Comparison of ENCODE assay signal across 9 cellular contexts in the genomic region with DNA sequence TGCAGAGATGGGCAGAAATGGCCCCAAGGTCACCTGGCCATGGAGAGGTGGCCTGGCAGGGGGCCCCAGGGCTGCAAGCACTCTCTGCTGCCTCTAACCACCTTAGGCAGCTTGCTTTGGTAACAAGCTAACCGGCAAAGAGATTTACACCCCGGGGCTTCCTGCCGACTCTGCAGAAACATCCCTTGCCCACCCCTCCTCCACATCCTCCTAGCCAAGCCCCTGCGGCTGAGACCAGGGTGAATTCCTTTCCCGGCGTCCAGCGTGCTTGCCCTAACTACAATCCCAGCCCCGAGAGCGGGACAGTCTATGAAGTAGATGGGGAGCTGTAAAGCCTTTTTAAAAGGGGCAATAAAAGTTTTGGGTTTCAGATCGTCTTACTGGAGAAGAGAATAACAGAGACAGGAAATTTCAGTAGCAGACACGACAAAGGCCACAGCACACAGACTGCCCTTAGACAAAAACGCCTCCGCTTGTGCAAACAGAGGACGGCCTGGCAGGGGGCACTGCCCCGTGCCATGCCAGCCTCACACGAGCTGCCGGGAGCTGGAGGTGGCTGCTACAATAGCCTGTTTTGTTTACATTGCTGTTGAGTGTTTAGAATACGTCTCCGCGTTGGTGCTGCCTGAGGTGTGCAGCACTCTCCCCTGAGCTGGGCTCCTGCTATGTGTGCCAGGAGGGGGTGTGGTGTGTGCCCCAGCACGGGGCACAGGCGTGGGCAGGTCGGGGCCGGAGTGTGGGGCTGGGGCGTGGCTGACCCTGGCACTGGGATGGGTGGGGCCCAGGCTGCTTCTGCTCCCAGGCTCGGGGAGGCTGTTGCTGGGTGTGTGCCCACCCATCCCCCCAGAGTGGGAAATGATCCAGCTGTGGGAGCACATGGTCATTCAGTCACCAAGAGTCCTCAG. TPM values are rescaled to one million over a fixed set of nuclear protein-coding genes. Genes with fewer than 3 reads are reported as not detected.
DNase-seq lines count a peak whose midpoint lies in the region; ATAC-seq and TF ChIP-seq lines count a peak whose summit lies in the region.
"Had no signal": no experiment of that assay in that cellular context is flagged by ENCODE, and none has a peak within 500 bp of the region (broad histone marks: within the 10 kb centered on the region; RNA-seq: fewer than 3 reads in every experiment).

No MANE protein-coding gene starts in this region.

- 4% methylated on average over 20 of the region's 26 CpGs for WGBS in mammary epithelial cell (ENCODE audit: low coverage, missing lambda C conversion rate)

- H3K4me2 ChIP-seq in mammary epithelial cell (ENCODE audit: insufficient read depth, low read depth, low read length): peak overlapping the region; percentile 70

- peaks cover 3% of the 10 kb centered on the region for H3K9me3 ChIP-seq in mammary epithelial cell (replicated peaks; ENCODE audit: insufficient read depth, low read length)

- H3K27me3 Mint-ChIP-seq in natural killer cell (ENCODE audit: low read depth in 2 of 2): no peaks in the 10 kb centered on the region

- H3K4me3 Mint-ChIP-seq in natural killer cell: peak overlapping the region; percentile 46
- H3K4me3 Mint-ChIP-seq: dendritic cell treated with granulocyte-macrophage colony-stimulating factor and Interleukin-4, amounts not matched to agents 40 ng/mL and 50 ng/mL, for 4 days had no signal

- no peaks in the 10 kb centered on the region for H3K9me3 Mint-ChIP-seq in natural killer cell
- H3K9me3 Mint-ChIP-seq: dendritic cell treated with granulocyte-macrophage colony-stimulating factor and Interleukin-4, amounts not matched to agents 40 ng/mL and 50 ng/mL, for 4 days had no signal

- peaks cover 13% of the 10 kb centered on the region for H3K4me1 ChIP-seq in mammary epithelial cell (ENCODE audit: insufficient read depth, low read length)

- no peaks in the 10 kb centered on the region for H3K36me3 Mint-ChIP-seq in natural killer cell

- intact Hi-C loops in mammary epithelial cell (cut with micrococcal nuclease) (no loop called here), natural killer cell (cut with micrococcal nuclease) (no loop called here)

- H3K4me1 Mint-ChIP-seq in natural killer cell: peaks cover 8 to 10% of the 10 kb centered on the region in 2 donors

- no peak overlapping the region for H3K27ac ChIP-seq in mammary epithelial cell (ENCODE audit: insufficient read depth, low read depth, low read length)

- no peaks in the 10 kb centered on the region for H3K27me3 ChIP-seq in mammary epithelial cell (ENCODE audit: insufficient read depth, low read length)

- CTCF ChIA-PET in mammary epithelial cell (lab: Charles Lee; ENCODE audit: low non-redundant PET): interaction anchor here (0.6 kb wide), 1 partner anchor 22 kb away, joined by 10 read pairs; no protein-coding TSS in a partner anchor

- H3K27ac Mint-ChIP-seq in natural killer cell: peak overlapping the region in 1 of 2 donors; percentile 73
- H3K27ac Mint-ChIP-seq: dendritic cell treated with granulocyte-macrophage colony-stimulating factor and Interleukin-4, amounts not matched to agents 40 ng/mL and 50 ng/mL, for 4 days had no signal

- dilution Hi-C loops in mammary epithelial cell (cut with HindIII; ENCODE audit: low sequenced_read_pairs): no loop called here

- no peak overlapping the region for H3K9ac ChIP-seq in mammary epithelial cell (ENCODE audit: insufficient read depth, low read length)

- in situ Hi-C loops in mammary epithelial cell (cut with MboI; ENCODE audit: low sequenced_read_pairs in 2 of 2): no loop called here

- H3K79me2 ChIP-seq in mammary epithelial cell (ENCODE audit: insufficient read depth, low read length): no peaks in the 10 kb centered on the region

- H2AFZ ChIP-seq in mammary epithelial cell (ENCODE audit: low read depth, low read length): peak overlapping the region; percentile 77

- H4K20me1 ChIP-seq in mammary epithelial cell (ENCODE audit: insufficient read depth, low read length): no peaks in the 10 kb centered on the region

- no TSS peak for BruUV-seq in mammary epithelial cell (replicated peaks; lab: Mats Ljungman, UMichigan)

- TF ChIP-seq CTCF in mammary epithelial cell (conservative IDR thresholded peaks at IDR 0.05 in 1 of 2, IDR thresholded peaks at IDR 0.05 in 1 of 2; ENCODE audit: extremely low read depth in 1 of 2, insufficient read depth in 1 of 2, low read depth in 1 of 2, low read length in 2 of 2): no peak
- no peak for TF ChIP-seq CTCF in natural killer cell (IDR thresholded peaks at IDR 0.05)

- peak in 2 of 3 donors; percentile 30 to 68 for ATAC-seq in natural killer cell
- no peak for ATAC-seq in HG03196 (IDR thresholded peaks at IDR 0.05; ENCODE audit: unreplicated experiment)

- no peaks in the 10 kb centered on the region for H3K36me3 ChIP-seq in mammary epithelial cell (ENCODE audit: insufficient read depth, low read length)

- peak overlapping the region in 1 of 3 experiments; percentile 12 for H3K4me3 ChIP-seq in mammary epithelial cell (replicated peaks in 1 of 3; ENCODE audit: insufficient read depth in 1 of 3, low read depth in 2 of 3, low read length in 3 of 3)

- DNase-seq in GM03348 (ENCODE audit: low spot score): peak; percentile 39
- DNase-seq in NCI-H2107 (lab: John Stamatoyannopoulos, UW): peak; percentile 44
- DNase-seq in mammary epithelial cell: no peak
- no peak for DNase-seq in natural killer cell
- DNase-seq in germinal center (ENCODE audit: low spot score): no peak
- no peak for DNase-seq in occipital lobe (lab: John Stamatoyannopoulos, UW)
- DNase-seq in GM19238 (ENCODE audit: insufficient read length, low spot score): no peak

RNA-seq across cellular contexts. Expression of gene MYMK, which starts 15.3 kb away (rescaled TPM):
- total RNA-seq in mammary epithelial cell (not detected), natural killer cell (not detected), occipital lobe (not detected)
- not detected for polyA plus RNA-seq in mammary epithelial cell
- polyA minus RNA-seq in mammary epithelial cell: not detected

RNA-seq across cellular contexts. Expression of gene ADAMTSL2, which starts 25.1 kb away (rescaled TPM):
- total RNA-seq in mammary epithelial cell (under 1 TPM in 1 of 2 donors, not detected in 1; under 0.01 TPM), natural killer cell (not detected), occipital lobe (3.3 TPM)
- polyA plus RNA-seq in mammary epithelial cell: not detected
- polyA minus RNA-seq in mammary epithelial cell: not detected

RNA-seq across cellular contexts. Expression of gene SLC2A6, which starts 30.5 kb away (rescaled TPM):
- total RNA-seq in mammary epithelial cell (10 to 100 TPM; 24.7 to 31.3 TPM), natural killer cell (10 to 100 TPM in 2 of 3 donors, 1 to 10 TPM in 1; 5.0 to 20.1 (median 18.5) TPM), occipital lobe (17.2 TPM)
- 31.1 TPM for polyA plus RNA-seq in mammary epithelial cell
- 16.3 TPM for polyA minus RNA-seq in mammary epithelial cell

RNA-seq across cellular contexts. Expression of gene CACFD1, which starts 49.7 kb away (rescaled TPM):
- total RNA-seq in mammary epithelial cell (1 to 10 TPM; 4.4 to 6.8 TPM), natural killer cell (1 to 10 TPM; 4.5 to 8.3 (median 5.4) TPM), occipital lobe (19.0 TPM)
- polyA plus RNA-seq in mammary epithelial cell: 2.3 TPM
- polyA minus RNA-seq in mammary epithelial cell: 19.3 TPM

Comparison
In these comparisons a context has a peak if more than half of its experiments do, and no peak if none do; other contexts are left out.
1. DNase-seq: peak in GM03348 (single experiment) and NCI-H2107 (single experiment); none in mammary epithelial cell (single experiment), natural killer cell (single experiment), germinal center (single experiment), occipital lobe (single experiment) and GM19238 (single experiment).